1 cellular context compared by ENCODE assay signal in genomic region chr4:176780995-176781738, GRCh38.
TF ChIP-seq lines count a peak whose summit lies in the region.

No MANE protein-coding gene starts in this region.

TF ChIP-seq in SK-N-SH treated with all-trans-retinoic acid at 6 μM for 48 hours, 23 proteins besides CTCF, POLR2A, EP300 and RAD21 (continued from another document):
- no peak for TF ChIP-seq TCF4 (CRISPR knock-in tag; IDR thresholded peaks at IDR 0.05; ENCODE audit: borderline replicate concordance)
